8 cellular contexts compared by ENCODE assay signal in genomic region chr17:81295678-81296381, GRCh38. TPM values are rescaled to one million over a fixed set of nuclear protein-coding genes. Genes with fewer than 3 reads are reported as not detected.
DNase-seq lines count a peak whose midpoint lies in the region; ATAC-seq and TF ChIP-seq lines count a peak whose summit lies in the region.

No MANE protein-coding gene starts in this region.

- peak; percentile 6 for ATAC-seq in HG03045 (IDR thresholded peaks at IDR 0.05; ENCODE audit: unreplicated experiment)

- DNase-seq in NCI-H1417 (lab: John Stamatoyannopoulos, UW): peak; percentile 43 to 76 (median 45)
- DNase-seq in NCI-H1417 treated with DMSO at 0.1 percent for 48 hours (lab: John Stamatoyannopoulos, UW): no peak
- peak; percentile 37 for DNase-seq in NCI-H774 (lab: John Stamatoyannopoulos, UW)
- DNase-seq in activated T-cell treated with anti-CD3 and anti-CD28 coated beads, Interleukin-2, amount 50 U/mL, for 1 hour: peak; percentile 64
- peak; percentile 26 for DNase-seq in fibroblast of gingiva (ENCODE audit: low read depth)
- DNase-seq in neural crest cell (ENCODE audit: low read depth, low spot score): no peak
- no peak for DNase-seq in cortex of kidney (lab: John Stamatoyannopoulos, UW)

- no peaks in the 10 kb centered on the region for H3K36me3 Mint-ChIP-seq in neural crest cell (ENCODE audit: low read depth)

- H3K27ac Mint-ChIP-seq in neural crest cell (ENCODE audit: unreplicated experiment): peak overlapping the region; percentile 71

- peaks cover 27% of the 10 kb centered on the region for H3K4me1 Mint-ChIP-seq in neural crest cell

- no peaks in the 10 kb centered on the region for H3K9me3 Mint-ChIP-seq in neural crest cell

- H3K27me3 Mint-ChIP-seq in neural crest cell (ENCODE audit: low read depth): no peaks in the 10 kb centered on the region

- peak overlapping the region; percentile 95 for H3K4me3 Mint-ChIP-seq in neural crest cell

- TF ChIP-seq CTCF in neural crest cell (conservative IDR thresholded peaks at IDR 0.05): peak; percentile 56

RNA-seq across cellular contexts. Expression of gene SLC38A10, which starts 0.7 kb away (rescaled TPM):
- 59.6 and 63.3 TPM in 2 replicates for total RNA-seq in neural crest cell

RNA-seq across cellular contexts. Expression of gene NDUFAF8, which starts 56.7 kb away (rescaled TPM):
- 54.5 and 68.2 TPM in 2 replicates for total RNA-seq in neural crest cell

RNA-seq across cellular contexts. Expression of gene TEPSIN, which starts 57.0 kb away (rescaled TPM):
- total RNA-seq in neural crest cell: 36.9 and 40.4 TPM in 2 replicates

Comparison
In these comparisons a context has a peak if more than half of its experiments do, and no peak if none do; other contexts are left out.
1. DNase-seq: peak in NCI-H1417 (3 of 3), NCI-H774 (single experiment), activated T-cell treated with anti-CD3 and anti-CD28 coated beads, Interleukin-2, amount 50 U/mL, for 1 hour (single experiment) and fibroblast of gingiva (single experiment); none in NCI-H1417 treated with DMSO at 0.1 percent for 48 hours (single experiment), neural crest cell (single experiment) and cortex of kidney (single experiment).